8 cellular contexts compared by ENCODE assay signal in genomic region chr1:112715264-112716053, GRCh38. TPM values are rescaled to one million over a fixed set of nuclear protein-coding genes. Genes with fewer than 3 reads are reported as not detected.
DNase-seq lines count a peak whose midpoint lies in the region; ATAC-seq and TF ChIP-seq lines count a peak whose summit lies in the region.

Gene PPM1J (minus strand): TSS chr1:112715332. CDS start chr1:112715301, 31 bp downstream.

- H3K36me3 Mint-ChIP-seq in activated naive CD8-positive, alpha-beta T cell treated with anti-CD3 and anti-CD28 coated beads, Interleukin-2, amount 50 U/mL, for 24 hours (ENCODE audit: low read depth) = no peaks in the 10 kb centered on the region

- H3K27me3 Mint-ChIP-seq in activated naive CD8-positive, alpha-beta T cell treated with anti-CD3 and anti-CD28 coated beads, Interleukin-2, amount 50 U/mL, for 24 hours = peaks cover 28% of the 10 kb centered on the region

- H3K9me3 Mint-ChIP-seq in activated naive CD8-positive, alpha-beta T cell treated with anti-CD3 and anti-CD28 coated beads, Interleukin-2, amount 50 U/mL, for 24 hours = no peaks in the 10 kb centered on the region

- peaks cover 30% of the 10 kb centered on the region for H3K4me1 Mint-ChIP-seq in activated naive CD8-positive, alpha-beta T cell treated with anti-CD3 and anti-CD28 coated beads, Interleukin-2, amount 50 U/mL, for 24 hours

- intact Hi-C loops in heart right ventricle (cut with DNase I) = loop anchor here (1.0 to 10.0 kb wide), 17 partner anchors 87 to 962 kb away; partner anchors contain the start of genes LRIG2 (in 7 of the 10), SLC16A1 (in 3 of the 10), CAPZA1 (in 1 of the 10) and ST7L (in 1 of the 10)
- intact Hi-C loops in posterior cingulate gyrus (cut with DNase I) = loop anchor here (1.0 to 10.0 kb wide), 4 partner anchors 89 to 329 kb away; no protein-coding TSS in a partner anchor

- H3K36me3 ChIP-seq in heart right ventricle (no peaks in the 10 kb centered on the region), tibial nerve (no peaks in the 10 kb centered on the region)

- ATAC-seq in HG02588 (IDR thresholded peaks at IDR 0.05; ENCODE audit: unreplicated experiment) = peak; percentile 77
- ATAC-seq in activated naive CD8-positive, alpha-beta T cell treated with anti-CD3 and anti-CD28 coated beads, Interleukin-2, amount 50 U/mL, for 24 hours = peak; percentile 78
- ATAC-seq in heart right ventricle = peak; percentile 87 to 96 (median 91)

- H3K4me3 ChIP-seq in GM12864 (ENCODE audit: low read depth, low read length) (peak within 1 kb of the TSS; percentile 60), heart right ventricle (peak within 1 kb of the TSS; percentile 55 to 81 (median 71)), tibial nerve (peak within 1 kb of the TSS; percentile 65 to 82 (median 81))

- peaks cover 2 to 35% (median 23%) of the 10 kb centered on the region in 9 donors for H3K4me1 ChIP-seq in heart right ventricle
- H3K4me1 ChIP-seq in tibial nerve = peaks cover 0 to 32% (median 14%) of the 10 kb centered on the region in 4 donors

- no peak within 1 kb of the TSS for H3K27ac Mint-ChIP-seq in activated naive CD8-positive, alpha-beta T cell treated with anti-CD3 and anti-CD28 coated beads, Interleukin-2, amount 50 U/mL, for 24 hours

- TF ChIP-seq EP300 in tibial nerve (IDR thresholded peaks at IDR 0.05) = peak in 1 of 2 donors; percentile 54

- H3K9me3 ChIP-seq in heart right ventricle = no peaks in the 10 kb centered on the region
- no peaks in the 10 kb centered on the region for H3K9me3 ChIP-seq in tibial nerve

- H3K4me3 Mint-ChIP-seq in activated naive CD8-positive, alpha-beta T cell treated with anti-CD3 and anti-CD28 coated beads, Interleukin-2, amount 50 U/mL, for 24 hours = peak within 1 kb of the TSS; percentile 76

- H3K27ac ChIP-seq in heart right ventricle = peak within 1 kb of the TSS in 9 of 10 donors; percentile 67 to 88 (median 78)
- peak within 1 kb of the TSS; percentile 53 to 80 (median 64) for H3K27ac ChIP-seq in tibial nerve

- peaks cover 0 to 30% (median 12%) of the 10 kb centered on the region in 7 donors for H3K27me3 ChIP-seq in heart right ventricle
- peaks cover 0 to 4% of the 10 kb centered on the region in 2 donors for H3K27me3 ChIP-seq in tibial nerve

- TF ChIP-seq POLR2A in tibial nerve (IDR thresholded peaks at IDR 0.05) = peak in 1 of 2 donors; percentile 55

- WGBS in heart right ventricle, 2 donors = 0 to 1% methylated on average over 39 to 51 of the region's 51 CpGs
- WGBS in tibial nerve, 2 donors = 0% methylated on average over 17 to 26 of the region's 51 CpGs

- no peak for TF ChIP-seq CTCF in GM12864 (IDR thresholded peaks at IDR 0.05; ENCODE audit: low read depth, low read length, missing control alignments)
- TF ChIP-seq CTCF in heart right ventricle (IDR thresholded peaks at IDR 0.05) = peak in 1 of 9 donors; percentile 2
- TF ChIP-seq CTCF in tibial nerve (IDR thresholded peaks at IDR 0.05) = no peak

- peak; percentile 80 for DNase-seq in GM12864 (ENCODE audit: low read depth)
- peak; percentile 98 for DNase-seq in NAMALWA (ENCODE audit: low spot score)
- peak; percentile 88 for DNase-seq in SW480 (ENCODE audit: low spot score)
- DNase-seq in activated naive CD8-positive, alpha-beta T cell treated with anti-CD3 and anti-CD28 coated beads, Interleukin-2, amount 50 U/mL, for 24 hours = peak; percentile 97
- peak; percentile 98 to 99 for DNase-seq in heart right ventricle
- DNase-seq in posterior cingulate gyrus = peak; percentile 66 to 97 (median 82)
- peak; percentile 96 to 97 for DNase-seq in tibial nerve (ENCODE audit: low spot score in 2 of 2)

RNA-seq across cellular contexts. Expression of gene PPM1J, which starts in this region (rescaled TPM):
- total RNA-seq in heart right ventricle (10 to 100 TPM in 1 of 10 donors, 1 to 10 TPM in 9; 5.8 to 11.0 (median 8.5) TPM), tibial nerve (1 to 10 TPM in 3 of 4 donors, under 1 TPM in 1; 0.66 to 3.3 (median 1.8) TPM)
- 1 to 10 TPM; 2.4 to 8.4 TPM for polyA plus RNA-seq in heart right ventricle

Comparison
In these comparisons a context has a peak if more than half of its experiments do, and no peak if none do; other contexts are left out.
1. Peak in every context shown above with its lines: DNase-seq, ATAC-seq, H3K4me3 ChIP-seq and H3K27ac ChIP-seq.